Comparison of ENCODE assay signal across 8 cellular contexts in genomic region chr21:41610042-41610839, GRCh38.
DNase-seq lines count a peak whose midpoint lies in the region; ATAC-seq, FAIRE-seq and TF ChIP-seq lines count a peak whose summit lies in the region.

No MANE protein-coding gene starts in this region.

- peak; percentile 73 for DNase-seq in AG20443 (ENCODE audit: low spot score)
- no peak for DNase-seq in GM12892 (ENCODE audit: insufficient read length)
- DNase-seq in breast epithelium (ENCODE audit: low spot score in 2 of 2): peak in 1 of 2 donors; percentile 70
- peak; percentile 73 for DNase-seq in left lobe of liver (ENCODE audit: low spot score)
- DNase-seq in upper lobe of left lung: peak in 1 of 2 donors; percentile 87
- DNase-seq in GF-D8 (lab: John Stamatoyannopoulos, UW): no peak

- no peak overlapping the region for H3K9ac ChIP-seq in OCI-LY1 (ENCODE audit: low read length)

- H3K9me2 ChIP-seq in OCI-LY1 (ENCODE audit: low read depth, low read length): no peaks in the 10 kb centered on the region

- H3K27me3 ChIP-seq in OCI-LY1 (ENCODE audit: insufficient read depth, low read length) (no peaks in the 10 kb centered on the region), breast epithelium (no peaks in the 10 kb centered on the region), upper lobe of left lung (no peaks in the 10 kb centered on the region)

- ATAC-seq in left lobe of liver (peak; percentile 83), upper lobe of left lung (ENCODE audit: low FRiP score in 2 of 2) (peak; percentile 34 to 47), GM21390 (IDR thresholded peaks at IDR 0.05; ENCODE audit: unreplicated experiment) (no peak)

- 38 to 49% methylated on average over 7 to 20 of the region's 20 CpGs for WGBS in upper lobe of left lung, 2 donors

- H3F3A ChIP-seq in OCI-LY1 (ENCODE audit: insufficient read depth, low read length): no peaks in the 10 kb centered on the region

- H3K9me3 ChIP-seq in OCI-LY1 (ENCODE audit: low read length): no peaks in the 10 kb centered on the region
- no peaks in the 10 kb centered on the region for H3K9me3 ChIP-seq in breast epithelium
- H3K9me3 ChIP-seq in upper lobe of left lung: no peaks in the 10 kb centered on the region

- no peaks in the 10 kb centered on the region for H3K4me1 ChIP-seq in OCI-LY1 (ENCODE audit: insufficient read depth, low read length, severe bottlenecking)
- peaks cover 14 to 19% of the 10 kb centered on the region in 2 donors for H3K4me1 ChIP-seq in breast epithelium
- peaks cover 14 to 21% (median 16%) of the 10 kb centered on the region in 4 donors for H3K4me1 ChIP-seq in upper lobe of left lung

- TF ChIP-seq CTCF in OCI-LY1 (IDR thresholded peaks at IDR 0.05; ENCODE audit: low read length) (peak; percentile 54), breast epithelium (IDR thresholded peaks at IDR 0.05) (peak; percentile 70 to 86 (median 75)), upper lobe of left lung (IDR thresholded peaks at IDR 0.05) (peak; percentile 63 to 85 (median 78))

- no peaks in the 10 kb centered on the region for H4K20me1 ChIP-seq in OCI-LY1 (ENCODE audit: insufficient read depth, low read length)

- H3K36me3 ChIP-seq in OCI-LY1 (ENCODE audit: insufficient read depth, low read length) (no peaks in the 10 kb centered on the region), breast epithelium (no peaks in the 10 kb centered on the region), upper lobe of left lung (no peaks in the 10 kb centered on the region)

- no peak for TF ChIP-seq EP300 in upper lobe of left lung (IDR thresholded peaks at IDR 0.05)

- H3K4me2 ChIP-seq in OCI-LY1 (ENCODE audit: low read length): no peak overlapping the region

- intact Hi-C loops in breast epithelium (cut with DNase I; ENCODE audit: low total_unique reads): loop anchor here (5.0 kb wide), 1 partner anchor 167 kb away; no protein-coding TSS in a partner anchor

- H2AFZ ChIP-seq in OCI-LY1 (ENCODE audit: low read length): no peak overlapping the region

- H3K4me3 ChIP-seq in OCI-LY1 (ENCODE audit: low read depth, low read length, poor library complexity, severe bottlenecking): no peak overlapping the region
- no peak overlapping the region for H3K4me3 ChIP-seq in breast epithelium
- no peak overlapping the region for H3K4me3 ChIP-seq in upper lobe of left lung

- TF ChIP-seq POLR2A in GM12892 (IDR thresholded peaks at IDR 0.05; ENCODE audit: low read depth, low read length) (no peak), breast epithelium (IDR thresholded peaks at IDR 0.05) (no peak), upper lobe of left lung (IDR thresholded peaks at IDR 0.05) (no peak)

- H3K79me2 ChIP-seq in OCI-LY1 (ENCODE audit: insufficient read depth, low read length): no peaks in the 10 kb centered on the region

- H3K27ac ChIP-seq in OCI-LY1 (ENCODE audit: low read depth, low read length, poor library complexity, severe bottlenecking) (no peak overlapping the region), breast epithelium (no peak overlapping the region), upper lobe of left lung (peak overlapping the region in 1 of 4 donors; percentile 35)

- FAIRE-seq in GM12892 (lab: Jason Lieb, UNC): peak; percentile 24

Comparison
In these comparisons a context has a peak if more than half of its experiments do, and no peak if none do; other contexts are left out.
1. DNase-seq: peak in AG20443 (single experiment) and left lobe of liver (single experiment); none in GM12892 (single experiment) and GF-D8 (single experiment).
2. Peak in every context shown above with its lines, with median percentiles within 50 percentile points of each other: CTCF ChIP-seq.